Comparison of ENCODE assay signal across 3 cellular contexts in the genomic region with DNA sequence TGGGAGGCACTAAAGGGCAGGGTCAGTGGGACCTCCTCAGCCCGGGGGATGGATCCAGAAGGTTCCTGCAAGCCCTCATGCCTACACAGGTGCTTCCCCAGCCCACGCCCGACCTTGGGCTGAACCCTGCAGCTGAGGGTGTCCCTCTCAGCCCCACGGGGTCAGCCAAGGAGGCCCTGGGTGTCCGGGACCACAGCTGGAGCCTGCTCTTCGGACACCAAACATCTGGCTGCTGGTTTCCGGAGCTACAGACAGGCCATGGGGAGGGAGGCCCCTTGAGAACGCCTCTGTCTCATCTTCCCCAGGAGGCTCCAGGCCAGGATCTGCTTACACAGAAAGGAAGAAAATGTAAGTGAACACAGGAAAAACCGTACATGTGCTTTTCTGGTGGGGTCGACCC.
TF ChIP-seq lines count a peak whose summit lies in the region.

No MANE protein-coding gene starts in this region.

TF ChIP-seq in HEK293, 187 proteins besides CTCF, POLR2A, EP300 and RAD21:
- TF ChIP-seq REPIN1 (tag by site-specific recombination; IDR thresholded peaks at IDR 0.05; ENCODE audit: low read depth) = no peak
- 0 out of 2 replicates have a peak, but pooled peaks have one; percentile 31 for TF ChIP-seq EGR2 (tag by site-specific recombination; IDR thresholded peaks at IDR 0.05; ENCODE audit: low read depth)

TF ChIP-seq in H1, 55 proteins besides CTCF, POLR2A, EP300 and RAD21:
- no peak for TF ChIP-seq RFX5 (IDR thresholded peaks at IDR 0.05; ENCODE audit: borderline replicate concordance, low read depth, low read length)
- TF ChIP-seq BCL11A (IDR thresholded peaks at IDR 0.05; ENCODE audit: low read depth in 2 of 2, low read length in 2 of 2) = no peak
- TF ChIP-seq, protein P1, sequence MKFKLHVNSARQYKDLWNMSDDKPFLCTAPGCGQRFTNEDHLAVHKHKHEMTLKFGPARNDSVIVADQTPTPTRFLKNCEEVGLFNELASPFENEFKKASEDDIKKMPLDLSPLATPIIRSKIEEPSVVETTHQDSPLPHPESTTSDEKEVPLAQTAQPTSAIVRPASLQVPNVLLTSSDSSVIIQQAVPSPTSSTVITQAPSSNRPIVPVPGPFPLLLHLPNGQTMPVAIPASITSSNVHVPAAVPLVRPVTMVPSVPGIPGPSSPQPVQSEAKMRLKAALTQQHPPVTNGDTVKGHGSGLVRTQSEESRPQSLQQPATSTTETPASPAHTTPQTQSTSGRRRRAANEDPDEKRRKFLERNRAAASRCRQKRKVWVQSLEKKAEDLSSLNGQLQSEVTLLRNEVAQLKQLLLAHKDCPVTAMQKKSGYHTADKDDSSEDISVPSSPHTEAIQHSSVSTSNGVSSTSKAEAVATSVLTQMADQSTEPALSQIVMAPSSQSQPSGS (IDR thresholded peaks at IDR 0.05; ENCODE audit: low read length) = no peak
- no peak for TF ChIP-seq TBP (IDR thresholded peaks at IDR 0.05; ENCODE audit: low read depth, low read length)
- no peak for TF ChIP-seq CEBPB (IDR thresholded peaks at IDR 0.05; ENCODE audit: low read depth, low read length)
- no peak for TF ChIP-seq POLR2AphosphoS5 (IDR thresholded peaks at IDR 0.05; ENCODE audit: low read depth, low read length)
- no peak for TF ChIP-seq CREB1 (IDR thresholded peaks at IDR 0.05)
- TF ChIP-seq HDAC6 (IDR thresholded peaks at IDR 0.05; ENCODE audit: low read depth, low read length) = no peak
- TF ChIP-seq KDM5A (IDR thresholded peaks at IDR 0.05; ENCODE audit: low read length) = no peak
- no peak for TF ChIP-seq KDM4A (IDR thresholded peaks at IDR 0.05; ENCODE audit: low read depth, low read length, severe bottlenecking)
- TF ChIP-seq PHF8 (conservative IDR thresholded peaks at IDR 0.05; ENCODE audit: low read depth, low read length) = no peak
- TF ChIP-seq POU5F1 (IDR thresholded peaks at IDR 0.05; ENCODE audit: low read depth, low read length) = no peak
- TF ChIP-seq KDM1A (IDR thresholded peaks at IDR 0.05; ENCODE audit: borderline replicate concordance, low read length) = no peak
- no peak for TF ChIP-seq HDAC2 (IDR thresholded peaks at IDR 0.05; ENCODE audit: borderline replicate concordance in 1 of 2, low read depth in 2 of 2, low read length in 2 of 2)
- no peak for TF ChIP-seq FOSL1 (IDR thresholded peaks at IDR 0.05; ENCODE audit: insufficient read depth, low read depth, low read length)
- TF ChIP-seq GABPA (IDR thresholded peaks at IDR 0.05; ENCODE audit: borderline replicate concordance, insufficient read depth, low read length) = no peak
TF ChIP-seq in H1: peak in this region for 0.

TF ChIP-seq in HepG2, 621 proteins besides CTCF, POLR2A, EP300 and RAD21:
- TF ChIP-seq ZNF615 (CRISPR knock-in tag; IDR thresholded peaks at IDR 0.05; ENCODE audit: borderline replicate concordance) (no peak), ZNF768 (CRISPR knock-in tag; IDR thresholded peaks at IDR 0.05) (peak; percentile 5; the same call in 1 of the 2 replicates)
